8 cellular contexts compared by ENCODE assay signal in the genomic region with DNA sequence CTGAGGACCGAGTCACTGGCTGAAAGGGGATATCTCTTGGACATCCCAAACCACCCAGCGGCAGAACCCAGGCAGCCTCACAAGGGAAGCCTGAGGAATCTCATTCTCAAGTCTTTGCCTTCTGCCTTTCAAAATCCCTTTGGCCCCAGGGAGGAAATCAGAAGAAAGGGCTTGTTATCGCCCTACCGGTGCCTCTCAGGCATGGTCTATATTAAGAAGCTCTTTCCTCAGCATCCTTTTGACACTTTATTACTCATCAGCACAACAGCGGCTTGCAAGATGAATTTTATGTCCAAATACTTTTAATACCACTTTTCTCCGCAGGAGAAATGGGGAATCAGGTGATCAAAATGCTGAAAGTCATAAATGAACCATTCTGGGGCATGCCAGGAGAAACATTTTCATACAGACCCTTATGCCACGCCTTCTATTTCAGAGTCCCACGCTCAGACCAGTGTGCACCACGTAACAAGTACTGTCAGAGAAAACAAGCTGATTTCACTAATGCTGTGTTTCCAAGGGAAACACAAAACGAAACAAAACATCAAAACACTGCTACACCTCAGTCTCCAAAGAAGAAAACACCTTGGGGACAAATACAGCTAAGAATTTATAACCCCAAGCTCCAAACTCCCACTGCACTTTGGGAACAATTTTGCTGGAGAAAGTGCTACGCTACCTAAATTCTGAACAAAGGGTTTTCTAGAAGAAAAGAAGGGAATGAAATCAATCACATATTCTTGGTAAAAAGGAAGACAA. TPM values are rescaled to one million over a fixed set of nuclear protein-coding genes. Genes with fewer than 3 reads are reported as not detected.
DNase-seq lines count a peak whose midpoint lies in the region; TF ChIP-seq lines count a peak whose summit lies in the region.

No MANE protein-coding gene starts in this region.

- no peaks in the 10 kb centered on the region for H3K36me3 ChIP-seq in breast epithelium
- H3K36me3 ChIP-seq in neutrophil: no peaks in the 10 kb centered on the region

- H3K27me3 ChIP-seq in breast epithelium (no peaks in the 10 kb centered on the region), neutrophil (no peaks in the 10 kb centered on the region)

- TF ChIP-seq CTCF in breast epithelium (IDR thresholded peaks at IDR 0.05): no peak
- no peak for TF ChIP-seq CTCF in neutrophil (IDR thresholded peaks at IDR 0.05)

- H3K4me1 ChIP-seq in breast epithelium: peaks cover 8 to 9% of the 10 kb centered on the region in 2 donors
- peaks cover 21 to 32% of the 10 kb centered on the region in 2 experiments for H3K4me1 ChIP-seq in neutrophil (ENCODE audit: control insufficient read depth in 1 of 2, insufficient read depth in 1 of 2, low read depth in 1 of 2, low read length in 1 of 2)

- intact Hi-C loops in breast epithelium (cut with DNase I; ENCODE audit: low total_unique reads): no loop called here

- DNase-seq in AG20443 (ENCODE audit: low spot score): peak; percentile 33
- peak; percentile 40 for DNase-seq in GM19240 (ENCODE audit: insufficient read length, low spot score)
- DNase-seq in LHCN-M2 (ENCODE audit: low read depth): peak; percentile 68
- DNase-seq in breast epithelium (ENCODE audit: low spot score in 2 of 2): no peak
- no peak for DNase-seq in activated CD8-positive, alpha-beta memory T cell treated with anti-CD3 and anti-CD28 coated beads, Interleukin-2, amount 50 U/mL, for 4 hours
- no peak for DNase-seq in kidney glomerular epithelial cell (lab: John Stamatoyannopoulos, UW)
- DNase-seq in cortex of kidney (lab: John Stamatoyannopoulos, UW): no peak

- H3K27ac ChIP-seq in breast epithelium: peak overlapping the region; percentile 69 to 71
- H3K27ac ChIP-seq in neutrophil: peak overlapping the region; percentile 90

- H3K9me3 ChIP-seq in breast epithelium: no peaks in the 10 kb centered on the region
- no peaks in the 10 kb centered on the region for H3K9me3 ChIP-seq in neutrophil

- TF ChIP-seq POLR2A in breast epithelium (IDR thresholded peaks at IDR 0.05): no peak

- no peak overlapping the region for H3K4me3 ChIP-seq in breast epithelium
- H3K4me3 ChIP-seq in neutrophil (ENCODE audit: low read depth in 1 of 2, low read length in 1 of 2): no peak overlapping the region

RNA-seq across cellular contexts. Expression of gene RAPGEF1, which starts 30.0 kb away (rescaled TPM):
- 32.1 and 44.9 TPM in 2 replicates for total RNA-seq in LHCN-M2 (2014; rRNA removed)
- polyA plus RNA-seq in LHCN-M2 (2012): 57.0 TPM
- 10 to 100 TPM; 35.3 to 38.0 (median 37.3) TPM for total RNA-seq in breast epithelium

Comparison
In these comparisons a context has a peak if more than half of its experiments do, and no peak if none do; other contexts are left out.
1. DNase-seq: peak in AG20443 (single experiment), GM19240 (single experiment) and LHCN-M2 (single experiment); none in breast epithelium (0 of 2), activated CD8-positive, alpha-beta memory T cell treated with anti-CD3 and anti-CD28 coated beads, Interleukin-2, amount 50 U/mL, for 4 hours (single experiment), kidney glomerular epithelial cell (single experiment) and cortex of kidney (single experiment).